In genomic region chr10:100744980-100745881, GRCh38 we compare ENCODE assay signal across 9 cellular contexts. TPM values are rescaled to one million over a fixed set of nuclear protein-coding genes. Genes with fewer than 3 reads are reported as not detected.
A peak's percentile ranks its signal among the peaks of the same experiment; 100 is the strongest.
DNase-seq lines count a peak whose midpoint lies in the region; ATAC-seq and TF ChIP-seq lines count a peak whose summit lies in the region.
"Had no signal": no experiment of that assay in that cellular context is flagged by ENCODE, and none has a peak within 500 bp of the region (broad histone marks: within the 10 kb centered on the region; RNA-seq: fewer than 3 reads in every experiment).

TSS of gene PAX2 (plus strand) at chr10:100745582. CDS start at chr10:100746261, 679 bp downstream.

- peaks cover 0 to 96% (median 90%) of the 10 kb centered on the region in 11 experiments; a peak in 19 of 22 replicates for H4K20me1 ChIP-seq in BLaER1 treated with 17β-estradiol and CSF1 and Interleukin-3, amounts not matched to agents 10 nM and 100 nM

- H3K27me3 ChIP-seq in BLaER1 treated with 17β-estradiol and CSF1 and Interleukin-3, amounts not matched to agents 10 nM and 100 nM: peaks cover 99 to 100% (median 100%) of the 10 kb centered on the region in 11 experiments
- peaks cover 74% of the 10 kb centered on the region for H3K27me3 ChIP-seq in ascending aorta

- no peak within 1 kb of the TSS for H3K9ac ChIP-seq in BLaER1 treated with 17β-estradiol and CSF1 and Interleukin-3, amounts not matched to agents 10 nM and 100 nM

- no peak within 1 kb of the TSS for H3K27ac ChIP-seq in BLaER1 treated with 17β-estradiol and CSF1 and Interleukin-3, amounts not matched to agents 10 nM and 100 nM
- H3K27ac ChIP-seq in ascending aorta: no peak within 1 kb of the TSS

- intact Hi-C loops in ascending aorta (cut with DNase I): no loop called here

- ATAC-seq in naive B cell (ENCODE audit: low read depth in 2 of 2) (no peak), GM19395 (IDR thresholded peaks at IDR 0.05; ENCODE audit: unreplicated experiment) (no peak)

- peak within 1 kb of the TSS; percentile 41 to 84 (median 68) for H3K4me2 ChIP-seq in BLaER1 treated with 17β-estradiol and CSF1 and Interleukin-3, amounts not matched to agents 10 nM and 100 nM

- peaks cover 52 to 70% (median 64%) of the 10 kb centered on the region in 3 donors for H3K4me1 Mint-ChIP-seq in naive B cell

- H3K27ac Mint-ChIP-seq in naive B cell: peak within 1 kb of the TSS in 5 of 6 donors; percentile 11 to 86 (median 66)

- peak; percentile 62 for DNase-seq in HK-2 (ENCODE audit: unreplicated experiment)
- no peak for DNase-seq in ascending aorta (ENCODE audit: low spot score in 2 of 2)
- DNase-seq in naive B cell: no peak
- DNase-seq in activated CD4-positive, CD25-positive, alpha-beta regulatory T cell treated with anti-CD3 and anti-CD28 coated beads, Interleukin-2, amount 50 U/mL, for 72 hours: no peak
- no peak for DNase-seq in UCSD-AML1 (lab: John Stamatoyannopoulos, UW; ENCODE audit: unreplicated experiment)
- no peak for DNase-seq in NCI-H774 (lab: John Stamatoyannopoulos, UW)

- H3K36me3 ChIP-seq in BLaER1 treated with 17β-estradiol and CSF1 and Interleukin-3, amounts not matched to agents 10 nM and 100 nM: no peaks in the 10 kb centered on the region
- H3K36me3 ChIP-seq in ascending aorta: no peaks in the 10 kb centered on the region

- peak within 1 kb of the TSS; percentile 56 to 82 (median 80) for H3K4me3 Mint-ChIP-seq in naive B cell

- H3K4me1 ChIP-seq in BLaER1 treated with 17β-estradiol and CSF1 and Interleukin-3, amounts not matched to agents 10 nM and 100 nM: peaks cover 0 to 45% (median 23%) of the 10 kb centered on the region in 10 experiments; a peak in 14 of 20 replicates
- H3K4me1 ChIP-seq in ascending aorta: peaks cover 16 to 54% of the 10 kb centered on the region in 2 donors

- no peak for TF ChIP-seq CTCF in ascending aorta (IDR thresholded peaks at IDR 0.05)

- H3K27me3 Mint-ChIP-seq in naive B cell: peaks cover 73 to 88% (median 81%) of the 10 kb centered on the region in 3 donors

- peaks cover 5 to 15% of the 10 kb centered on the region in 2 donors for H3K36me3 Mint-ChIP-seq in naive B cell

- no peaks in the 10 kb centered on the region for H3K9me3 ChIP-seq in BLaER1 treated with 17β-estradiol and CSF1 and Interleukin-3, amounts not matched to agents 10 nM and 100 nM (replicated peaks in 1 of 11)
- H3K9me3 ChIP-seq in ascending aorta: no peaks in the 10 kb centered on the region

- peaks cover 0 to 7% (median 0%) of the 10 kb centered on the region in 7 donors for H3K9me3 Mint-ChIP-seq in naive B cell

- peak within 1 kb of the TSS; percentile 29 to 62 (median 48); a peak in 18 of 20 replicates for H3K4me3 ChIP-seq in BLaER1 treated with 17β-estradiol and CSF1 and Interleukin-3, amounts not matched to agents 10 nM and 100 nM
- peak within 1 kb of the TSS; percentile 47 to 60 for H3K4me3 ChIP-seq in ascending aorta

RNA-seq across cellular contexts. Expression of gene PAX2, which starts in this region (rescaled TPM):
- not detected for total RNA-seq in ascending aorta
- not detected for polyA plus RNA-seq in naive B cell (ENCODE audit: low read depth in 6 of 6)
- total RNA-seq: dermis microvascular lymphatic vessel endothelial cell had no signal
